In the genomic region with DNA sequence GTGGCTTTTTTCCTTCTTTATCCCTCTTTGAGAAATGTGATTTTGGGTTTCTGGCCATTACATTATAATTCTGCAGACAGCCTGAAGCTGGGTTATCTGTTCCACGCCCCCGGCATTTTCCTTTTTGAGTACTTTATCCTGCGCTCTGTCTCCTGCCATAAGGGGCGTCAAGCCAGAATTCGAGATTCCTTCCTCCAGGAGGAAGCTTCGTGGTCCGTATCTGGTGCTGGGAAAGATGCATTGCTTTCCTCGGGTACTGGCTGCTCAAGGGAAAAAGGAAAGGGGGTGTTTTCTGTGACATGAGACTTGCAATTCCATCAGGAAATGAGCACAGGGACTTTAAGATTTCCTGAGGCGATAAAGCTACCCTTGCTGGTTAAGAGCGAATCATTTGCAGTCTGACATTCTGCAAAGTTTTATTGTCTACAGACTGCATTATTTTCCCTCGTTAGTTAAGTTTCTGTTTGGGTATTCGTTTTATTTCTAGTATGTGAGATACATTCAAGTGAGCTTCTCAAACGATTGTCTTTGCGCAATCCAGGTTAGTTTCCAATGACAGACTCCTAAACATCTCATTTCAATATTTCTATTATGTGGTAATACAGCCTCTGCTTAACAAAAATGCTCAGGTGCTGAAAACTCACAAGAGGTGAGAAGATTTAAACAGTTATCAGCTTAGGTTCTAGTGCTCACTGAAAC, we compare ENCODE assay signal across 8 cellular contexts. TPM values are rescaled to one million over a fixed set of nuclear protein-coding genes. Genes with fewer than 3 reads are reported as not detected.
DNase-seq lines count a peak whose midpoint lies in the region; ATAC-seq, FAIRE-seq and TF ChIP-seq lines count a peak whose summit lies in the region.

No MANE protein-coding gene starts in this region.

- peaks cover 1 to 9% (median 7%) of the 10 kb centered on the region in 4 donors for H3K36me3 ChIP-seq in liver (ENCODE audit: control insufficient read depth in 4 of 4, insufficient read depth in 3 of 4, low read depth in 1 of 4, low read length in 3 of 4)
- peaks cover 5% of the 10 kb centered on the region for H3K36me3 ChIP-seq in thymus (ENCODE audit: control insufficient read depth, insufficient read depth)

- no peak for ATAC-seq in GM18520 (IDR thresholded peaks at IDR 0.05; ENCODE audit: unreplicated experiment)

- TF ChIP-seq CTCF in coronary artery (IDR thresholded peaks at IDR 0.05), result no peak
- no peak for TF ChIP-seq CTCF in liver (IDR thresholded peaks at IDR 0.05; ENCODE audit: low read depth, low read length, missing input control)

- H3K27me3 ChIP-seq in liver (ENCODE audit: control insufficient read depth in 4 of 4, insufficient read depth in 4 of 4, low read length in 3 of 4) (no peaks in the 10 kb centered on the region), thymus (ENCODE audit: control insufficient read depth, insufficient read depth) (no peaks in the 10 kb centered on the region)

- TF ChIP-seq RAD21 in liver (IDR thresholded peaks at IDR 0.05), result peak in 1 of 2 donors; percentile 9

- DNase-seq in Ammon's horn (ENCODE audit: low spot score) (peak; percentile 40), GM19239 (ENCODE audit: insufficient read length, low spot score) (no peak), NCI-H82 treated with DMSO at 0.1 percent for 48 hours (lab: John Stamatoyannopoulos, UW; ENCODE audit: unreplicated experiment) (peak; percentile 24), coronary artery (ENCODE audit: low spot score) (no peak), NOMO-1 treated with dmso at 0.1 percent for 144 hours (lab: John Stamatoyannopoulos, UW; ENCODE audit: unreplicated experiment) (no peak)

- H3K4me1 ChIP-seq in liver (ENCODE audit: control insufficient read depth in 4 of 4, insufficient read depth in 4 of 4, low read length in 3 of 4) (peaks cover 3 to 21% (median 11%) of the 10 kb centered on the region in 4 donors), thymus (ENCODE audit: control insufficient read depth, insufficient read depth, low read length) (peaks cover 6% of the 10 kb centered on the region)

- H3K4me3 ChIP-seq in coronary artery (peak overlapping the region; percentile 88), liver (ENCODE audit: low read depth in 1 of 3, low read length in 3 of 3) (peak overlapping the region in 2 of 3 donors; percentile 21 to 84), thymus (ENCODE audit: low read length) (peak overlapping the region; percentile 65)

- H3K27ac ChIP-seq in coronary artery, result peak overlapping the region; percentile 64 to 83
- no peak overlapping the region for H3K27ac ChIP-seq in liver (ENCODE audit: low read depth in 1 of 2, low read length in 2 of 2)
- no peak overlapping the region for H3K27ac ChIP-seq in thymus (ENCODE audit: low read depth)

- H3K9me3 ChIP-seq in liver (ENCODE audit: control insufficient read depth in 4 of 4, low read length in 3 of 4) (no peaks in the 10 kb centered on the region), thymus (ENCODE audit: control insufficient read depth) (no peaks in the 10 kb centered on the region)

- WGBS in liver, result 20% methylated on average over 14 of the region's 14 CpGs
- 10% methylated on average over 14 of the region's 14 CpGs for WGBS in thymus

- H3K9ac ChIP-seq in liver (ENCODE audit: low read depth in 1 of 2, low read length in 2 of 2), result no peak overlapping the region

- peak; percentile 66 for FAIRE-seq in GM19239 (lab: Jason Lieb, UNC)

TF ChIP-seq in liver, 16 proteins besides CTCF, POLR2A, EP300 and RAD21:
- TF ChIP-seq EGR1 (IDR thresholded peaks at IDR 0.05; ENCODE audit: low read depth in 2 of 2) (no peak), FOXA2 (IDR thresholded peaks at IDR 0.05) (no peak), GABPA (IDR thresholded peaks at IDR 0.05 in 1 of 2, conservative IDR thresholded peaks at IDR 0.05 in 1 of 2) (no peak)

RNA-seq across cellular contexts. Expression of gene AKAP5, which starts 0.7 kb away (rescaled TPM):
- total RNA-seq in liver, result 1 to 10 TPM in 1 of 2 donors, under 1 TPM in 1; 0.28 to 2.3 TPM
- polyA plus RNA-seq in liver (under 1 TPM; 0.07 to 0.25 TPM), thymus (0.71 TPM)

RNA-seq across cellular contexts. Expression of gene ZBTB25, which starts 37.6 kb away (rescaled TPM):
- total RNA-seq in liver, result 1 to 10 TPM; 3.2 to 5.9 TPM
- polyA plus RNA-seq in liver (1 to 10 TPM; 1.4 to 4.1 TPM), thymus (15.0 TPM)

RNA-seq across cellular contexts. Expression of gene ZBTB1, which starts 38.6 kb away (rescaled TPM):
- 10 to 100 TPM; 15.1 to 29.3 TPM for total RNA-seq in liver
- polyA plus RNA-seq in liver, result 1 to 10 TPM; 5.4 to 6.4 TPM
- 42.0 TPM for polyA plus RNA-seq in thymus

Comparison
In these comparisons a context has a peak if more than half of its experiments do, and no peak if none do; other contexts are left out.
1. DNase-seq: peak in Ammon's horn (single experiment) and NCI-H82 treated with DMSO at 0.1 percent for 48 hours (single experiment); none in GM19239 (single experiment), coronary artery (single experiment) and NOMO-1 treated with dmso at 0.1 percent for 144 hours (single experiment).
2. H3K27ac ChIP-seq: peak in coronary artery (2 of 2); none in liver (0 of 2) and thymus (single experiment).
3. Peak in every context shown above with its lines, with median percentiles within 50 percentile points of each other: H3K4me3 ChIP-seq.